9 cellular contexts compared by ENCODE assay signal in the genomic region with DNA sequence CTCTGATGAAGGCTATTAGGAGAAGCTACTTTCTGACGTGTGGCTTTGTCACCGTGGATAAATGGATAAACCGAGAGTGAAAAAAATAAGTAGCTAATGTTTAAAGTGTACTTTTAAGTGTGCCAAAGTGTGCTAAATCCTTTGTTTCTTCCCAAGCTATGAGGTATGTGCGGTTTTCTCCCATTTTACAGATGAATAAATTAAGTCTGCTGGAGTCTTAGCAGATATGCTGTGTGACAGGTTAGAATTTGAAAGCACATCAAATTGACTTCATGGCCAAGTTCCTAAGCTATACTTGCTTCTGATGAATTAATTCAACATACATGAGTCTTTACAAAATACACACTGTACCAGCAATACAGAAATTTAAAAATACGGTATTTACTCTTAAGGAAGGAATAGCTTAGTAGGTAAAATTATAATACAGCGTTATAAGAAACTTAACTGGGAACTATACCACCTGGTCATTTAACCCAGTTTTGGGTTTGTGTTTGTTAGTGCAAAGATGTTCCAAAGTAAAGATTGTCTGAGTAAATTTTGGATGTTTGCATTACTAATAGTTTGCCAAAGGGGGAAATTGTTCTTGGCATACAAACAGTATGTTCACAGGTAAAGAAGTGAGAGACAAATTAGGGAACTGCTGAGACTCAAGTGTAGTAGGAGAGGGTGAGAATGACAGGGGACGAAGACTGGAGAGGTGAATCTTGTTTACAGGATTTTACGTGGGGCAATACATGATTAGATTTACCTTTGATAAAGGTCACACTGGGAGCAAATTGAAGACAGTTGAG. TPM values are rescaled to one million over a fixed set of nuclear protein-coding genes. Genes with fewer than 3 reads are reported as not detected.
DNase-seq lines count a peak whose midpoint lies in the region; ATAC-seq, FAIRE-seq and TF ChIP-seq lines count a peak whose summit lies in the region.
"Had no signal": no experiment of that assay in that cellular context is flagged by ENCODE, and none has a peak within 500 bp of the region (broad histone marks: within the 10 kb centered on the region; RNA-seq: fewer than 3 reads in every experiment).

No MANE protein-coding gene starts in this region.

- H3K27ac Mint-ChIP-seq in H9: no peak overlapping the region

- H3K36me3 Mint-ChIP-seq in H9 (ENCODE audit: insufficient read depth in 1 of 3, low read depth in 3 of 3): peaks cover 0 to 4% (median 0%) of the 10 kb centered on the region in 3 experiments; a peak in 3 of 7 replicates

- H3K4me1 Mint-ChIP-seq in H9: peaks cover 31 to 44% of the 10 kb centered on the region in 2 experiments

- no peak overlapping the region for H3T11ph ChIP-seq in H9 (ENCODE audit: low read length)

- TF ChIP-seq RAD21 in A549 (conservative IDR thresholded peaks at IDR 0.05 in 1 of 2, IDR thresholded peaks at IDR 0.05 in 1 of 2): no peak
- no peak for TF ChIP-seq RAD21 in K562 (CRISPR knock-in tag; conservative IDR thresholded peaks at IDR 0.05 in 1 of 2, IDR thresholded peaks at IDR 0.05 in 1 of 2)

- H3K14ac ChIP-seq in H9 (ENCODE audit: insufficient read depth, low read length): no peak overlapping the region

- H2AK5ac ChIP-seq in H9 (ENCODE audit: insufficient read length, low read length): no peak overlapping the region

- H4K5ac ChIP-seq in H9 (ENCODE audit: insufficient read length, low read depth, low read length): no peak overlapping the region

- no peaks in the 10 kb centered on the region for H3K9me3 Mint-ChIP-seq in H9

- no peak overlapping the region for H3K23ac ChIP-seq in H9 (ENCODE audit: insufficient read length, low read depth, low read length)

- no peaks in the 10 kb centered on the region for H3K79me1 ChIP-seq in H9 (ENCODE audit: insufficient read depth, low read depth, low read length, poor library complexity, severe bottlenecking)

- H2BK15ac ChIP-seq in H9 (ENCODE audit: low read depth, low read length): no peak overlapping the region

- no TSS peak for BruUV-seq in K562 (replicated peaks; lab: Mats Ljungman, UMichigan)

- no peaks in the 10 kb centered on the region for H3K27me3 Mint-ChIP-seq in H9 (ENCODE audit: low read depth)

- H4K8ac ChIP-seq in H9 (replicated peaks; ENCODE audit: insufficient read length, low read depth, low read length): no peak overlapping the region

- H4K20me1 ChIP-seq in H9 (ENCODE audit: control insufficient read depth, insufficient read depth, insufficient read length) (no peaks in the 10 kb centered on the region), K562 (replicated peaks; ENCODE audit: control insufficient read depth, insufficient read depth, low read length) (0 out of 2 replicates have a peak, but pooled peaks cover 6% of the 10 kb centered on the region)

- no peak overlapping the region for H2BK5ac ChIP-seq in H9 (ENCODE audit: insufficient read length, low read length)

- FAIRE-seq in A549 (lab: Jason Lieb, UNC) (no peak), K562 (lab: Jason Lieb, UNC) (no peak)
- FAIRE-seq: G401.6 had no signal

- H4K91ac ChIP-seq in H9 (ENCODE audit: insufficient read length, low read depth, low read length): no peak overlapping the region

- H3K18ac ChIP-seq in H9 (ENCODE audit: insufficient read length, low read depth, low read length): no peak overlapping the region

- peak overlapping the region; percentile 94 to 96; a peak in 5 of 6 replicates for H3K27ac ChIP-seq in A549
- no peak overlapping the region for H3K27ac ChIP-seq in H9 (ENCODE audit: insufficient read length, low read depth, low read length)
- peak overlapping the region; percentile 8; the same call in 1 of the 3 replicates for H3K27ac ChIP-seq in K562 (ENCODE audit: extremely low read depth, low read depth, low read length)
- no peak overlapping the region for H3K27ac ChIP-seq in mesodermal cell (ENCODE audit: low read depth, low read length, severe bottlenecking)

- H3K4me3 ChIP-seq in A549 (peak overlapping the region; percentile 79), K562 (peak overlapping the region; percentile 90), mesodermal cell (ENCODE audit: extremely low read depth, insufficient read depth, low read length, poor library complexity, severe bottlenecking) (peak overlapping the region; percentile 93)

- no peak overlapping the region for H2BK20ac ChIP-seq in H9 (ENCODE audit: low read depth, low read length, poor library complexity, severe bottlenecking)

- TF ChIP-seq CTCF in A549 (IDR thresholded peaks at IDR 0.05) (no peak), H9 (conservative IDR thresholded peaks at IDR 0.05) (no peak), K562 (IDR thresholded peaks at IDR 0.05 in 2 of 3, conservative IDR thresholded peaks at IDR 0.05 in 1 of 3; ENCODE audit: insufficient read depth in 2 of 3, low read depth in 1 of 3, low read length in 3 of 3) (no peak)

- H3K4ac ChIP-seq in H9 (ENCODE audit: low read depth, low read length): no peak overlapping the region

- in situ Hi-C loops in K562 (cut with MboI): no loop called here

- ATAC-seq in A549 (no peak), K562 (no peak), GM21576 (IDR thresholded peaks at IDR 0.05; ENCODE audit: unreplicated experiment) (no peak), HG02840 (IDR thresholded peaks at IDR 0.05; ENCODE audit: low FRiP score, unreplicated experiment) (no peak), GM19452 (IDR thresholded peaks at IDR 0.05; ENCODE audit: unreplicated experiment) (no peak)

- H3K27me3 ChIP-seq in H9 (ENCODE audit: insufficient read depth, low read length) (no peaks in the 10 kb centered on the region), K562 (ENCODE audit: control insufficient read depth in 2 of 2, insufficient read depth in 2 of 2, low read length in 2 of 2) (no peaks in the 10 kb centered on the region)

- H3K9ac ChIP-seq in H9 (ENCODE audit: extremely low read depth, insufficient read length, low read length): peak overlapping the region; percentile 80
- H3K9ac ChIP-seq in K562 (ENCODE audit: insufficient read depth in 1 of 2, low read depth in 2 of 2, low read length in 2 of 2): peak overlapping the region in 1 of 2 experiments; percentile 90; a peak in 2 of 4 replicates

- no peak for TF ChIP-seq POLR2A in A549 (IDR thresholded peaks at IDR 0.05; ENCODE audit: low read length)
- no peak for TF ChIP-seq POLR2A in K562 (conservative IDR thresholded peaks at IDR 0.05)

- H3K36me3 ChIP-seq in K562 (ENCODE audit: control insufficient read depth, insufficient read depth, low read length): peaks cover 24% of the 10 kb centered on the region
- no peaks in the 10 kb centered on the region for H3K36me3 ChIP-seq in mesodermal cell (ENCODE audit: control insufficient read depth, insufficient read depth, low read length)

- H3K9me3 ChIP-seq in A549: no peaks in the 10 kb centered on the region
- no peaks in the 10 kb centered on the region for H3K9me3 ChIP-seq in H9 (ENCODE audit: control insufficient read depth, low read depth, low read length)
- no peaks in the 10 kb centered on the region for H3K9me3 ChIP-seq in K562 (replicated peaks; ENCODE audit: control insufficient read depth, insufficient read depth, low read depth, low read length)
- H3K9me3 ChIP-seq in mesodermal cell (ENCODE audit: control insufficient read depth, low read length): no peaks in the 10 kb centered on the region

- POLR2A ChIA-PET in A549 (lab: Yijun Ruan, JAX) (interaction anchor here (0.7 to 1.3 kb wide), 2 partner anchors 130 to 249 kb away, joined by 3 to 8 read pairs; no protein-coding TSS in a partner anchor), K562 (lab: Yijun Ruan, JAX) (interaction anchor here (0.6 to 3.8 kb wide), 15 partner anchors 11 to 1374 kb away, joined by 3 to 43 read pairs (median 3); partner anchors contain the start of genes HNRNPA3 and NFE2L2)

- H2BK120ac ChIP-seq in H9 (ENCODE audit: low read depth, low read length, poor library complexity, severe bottlenecking): no peak overlapping the region

- intact Hi-C loops in K562 (cut with micrococcal nuclease): loop anchor here (5.0 kb wide), 1 partner anchor 127 kb away; no protein-coding TSS in a partner anchor

- no peak overlapping the region for H3K56ac ChIP-seq in H9 (ENCODE audit: insufficient read length, low read depth, low read length)

- H2BK12ac ChIP-seq in H9 (ENCODE audit: insufficient read length, low read depth, low read length): no peak overlapping the region

- 60% methylated on average over 8 of the region's 8 CpGs for WGBS in A549 (ENCODE audit: missing lambda C conversion rate)
- WGBS in H9 (ENCODE audit: extremely low coverage, insufficient read length, low lambda C conversion rate): no CpG with 5 or more reads among the region's 8 CpGs
- 13% methylated on average over 8 of the region's 8 CpGs for WGBS in K562 (ENCODE audit: insufficient coverage, low coverage, missing lambda C conversion rate)
- 71 to 75% methylated on average over 3 to 6 of the region's 8 CpGs for WGBS in mesodermal cell (ENCODE audit: insufficient coverage in 2 of 2), 2 experiments

- CTCF ChIA-PET in A549 (lab: Yijun Ruan, JAX) (interaction anchor here (0.6 to 1.6 kb wide), 8 partner anchors 8 to 229 kb away, joined by 3 to 4 read pairs (median 3); partner anchors contain the start of gene NFE2L2), K562 (lab: Yijun Ruan, JAX; ENCODE audit: low intra/inter-chr PET ratio) (no interaction called here)

- H3K4me3 Mint-ChIP-seq in H9: peak overlapping the region; percentile 90 to 95

- H3K4me1 ChIP-seq in A549: peaks cover 68% of the 10 kb centered on the region
- H3K4me1 ChIP-seq in H9 (ENCODE audit: insufficient read depth, low read length): no peaks in the 10 kb centered on the region; the same call in 1 of the 2 replicates
- peaks cover 9 to 52% of the 10 kb centered on the region in 2 experiments for H3K4me1 ChIP-seq in K562 (replicated peaks in 1 of 2; ENCODE audit: control insufficient read depth in 2 of 2, insufficient read depth in 2 of 2, low read length in 2 of 2)
- peaks cover 21% of the 10 kb centered on the region for H3K4me1 ChIP-seq in mesodermal cell (ENCODE audit: control insufficient read depth, insufficient read depth, low read length, poor library complexity, severe bottlenecking)

- no peaks in the 10 kb centered on the region for H3K9me1 ChIP-seq in K562 (ENCODE audit: control insufficient read depth, insufficient read depth, low read length)

- peaks cover 14% of the 10 kb centered on the region; the same call in 1 of the 2 replicates for H3K79me2 ChIP-seq in H9 (ENCODE audit: insufficient read depth, low read length)
- peaks cover 96% of the 10 kb centered on the region for H3K79me2 ChIP-seq in K562 (ENCODE audit: control insufficient read depth, insufficient read depth, low read length)

- TF ChIP-seq EP300 in A549 (IDR thresholded peaks at IDR 0.05) (no peak), K562 (IDR thresholded peaks at IDR 0.05; ENCODE audit: low read length) (no peak)

- DNase-seq in A549 (ENCODE audit: low read depth in 1 of 2, low spot score in 1 of 2) (no peak), H9 (no peak), K562 (ENCODE audit: extremely low read depth in 1 of 4, low spot score in 3 of 4) (no peak), NCI-H1417 treated with DMSO at 0.1 percent for 48 hours (lab: John Stamatoyannopoulos, UW) (no peak)

- peaks cover 11% of the 10 kb centered on the region for H3K23me2 ChIP-seq in H9 (ENCODE audit: insufficient read length, low read depth, low read length, poor library complexity, severe bottlenecking)

- H3K4me2 ChIP-seq in A549 (peak overlapping the region; percentile 85), H9 (ENCODE audit: insufficient read depth, insufficient read length, low read length) (peak overlapping the region; percentile 73), K562 (ENCODE audit: insufficient read depth, low read length) (peak overlapping the region; percentile 99)

- no peak overlapping the region for H2AFZ ChIP-seq in H9 (ENCODE audit: low read length)
- no peak overlapping the region for H2AFZ ChIP-seq in K562 (ENCODE audit: low read depth, low read length)

RNA-seq across cellular contexts. Expression of gene AGPS, which starts 1.4 kb away (rescaled TPM):
- 45.0 and 62.1 TPM in 2 replicates for polyA plus RNA-seq in A549 (2011; rRNA removed)
- polyA plus RNA-seq in A549 (2012; cell fraction: cytosol; rRNA removed): 20.8 and 27.9 TPM in 2 replicates
- 15.6 and 16.1 TPM in 2 replicates for polyA plus RNA-seq in A549 (2012; cell fraction: nucleus; rRNA removed)
- 47.6 to 54.7 TPM (median 49.8 TPM) in 3 replicates for polyA plus RNA-seq in A549 (2017; fragmentation: RNase III; extraction: RNeasy Plus Mini Kit Qiagen cat#74134 plus additional on column Dnase treatment)
- 15.2 and 17.6 TPM in 2 replicates for polyA minus RNA-seq in A549 (2011; rRNA and poly(A)+ RNA removed)
- 60.1 and 60.9 TPM in 2 replicates for total RNA-seq in H9 (2021)
- total RNA-seq in K562 (2011; cell fraction: chromatin; rRNA removed; ENCODE audit: low replicate concordance): 22.6 and 91.3 TPM in 2 replicates
- 7.7 and 12.5 TPM in 2 replicates for total RNA-seq in K562 (2011; cell fraction: nucleolus; rRNA removed)
- 32.9 and 66.5 TPM in 2 replicates for total RNA-seq in K562 (2011; cell fraction: nucleoplasm; rRNA removed)
- 144 and 211 TPM in 2 replicates for total RNA-seq in K562 (2014; rRNA removed)
- 80.7 and 91.4 TPM in 2 replicates for total RNA-seq in K562 (2014; rRNA removed; fragmentation: Illumina TruSeq; extraction: Trizol)
- total RNA-seq in K562 (2015; rRNA removed; fragmentation: Illumina TruSeq; extraction: Trizol): 66.2 and 73.4 TPM in 2 replicates
- total RNA-seq in K562 (2021): 95.6 and 97.1 TPM in 2 replicates
- polyA plus RNA-seq in K562 (2011; rRNA removed): 30.5 and 63.1 TPM in 2 replicates
- 10.1 and 10.3 TPM in 2 replicates for polyA plus RNA-seq in K562 (2011; cell fraction: cytosol; rRNA removed)
- 11.9 and 21.7 TPM in 2 replicates for polyA plus RNA-seq in K562 (2011; cell fraction: nucleus; rRNA removed)
- polyA plus RNA-seq in K562 (2012): 39.2 and 44.1 TPM in 2 replicates
- polyA plus RNA-seq in K562 (2014; fragmentation: Illumina TruSeq; extraction: Trizol): 43.8 and 53.3 TPM in 2 replicates
- polyA plus RNA-seq in K562 (2014; fragmentation: Nextera tagmentation; extraction: Ambion mirVana): 10 to 100 TPM; 15.5 to 15.6 TPM
- 55.5 and 60.1 TPM in 2 replicates for polyA plus RNA-seq in K562 (2014; rRNA removed)
- polyA minus RNA-seq in K562 (2011; rRNA and poly(A)+ RNA removed): 78.3 and 102 TPM in 2 replicates
- 27.3 and 41.2 TPM in 2 replicates for polyA minus RNA-seq in K562 (2011; cell fraction: cytosol; rRNA and poly(A)+ RNA removed)
- 27.6 and 51.5 TPM in 2 replicates for polyA minus RNA-seq in K562 (2011; cell fraction: nucleus; rRNA and poly(A)+ RNA removed)
- polyA plus RNA-seq in mesodermal cell (2013, experiment 1 of 2): 27.7 TPM
- 24.0 TPM for polyA plus RNA-seq in mesodermal cell (2013, experiment 2 of 2)

Comparison
In these comparisons a context has a peak if more than half of its experiments do, and no peak if none do; other contexts are left out.
1. H3K27ac ChIP-seq: peak in A549 (2 of 2) and K562 (single experiment); none in H9 (single experiment) and mesodermal cell (single experiment).
2. Of the 35 proteins assayed by ChIP-seq in both K562 and A549: peak only in K562: CHD4; only in A549: none; in both: KDM1A; in neither: 32; mixed calls (peak in some experiments, not most) for 1.
3. Peak in every context shown above with its lines, with median percentiles within 50 percentile points of each other: H3K4me2 ChIP-seq and H3K4me3 ChIP-seq.